ENCODE assay signal across 11 cellular contexts in the genomic region with DNA sequence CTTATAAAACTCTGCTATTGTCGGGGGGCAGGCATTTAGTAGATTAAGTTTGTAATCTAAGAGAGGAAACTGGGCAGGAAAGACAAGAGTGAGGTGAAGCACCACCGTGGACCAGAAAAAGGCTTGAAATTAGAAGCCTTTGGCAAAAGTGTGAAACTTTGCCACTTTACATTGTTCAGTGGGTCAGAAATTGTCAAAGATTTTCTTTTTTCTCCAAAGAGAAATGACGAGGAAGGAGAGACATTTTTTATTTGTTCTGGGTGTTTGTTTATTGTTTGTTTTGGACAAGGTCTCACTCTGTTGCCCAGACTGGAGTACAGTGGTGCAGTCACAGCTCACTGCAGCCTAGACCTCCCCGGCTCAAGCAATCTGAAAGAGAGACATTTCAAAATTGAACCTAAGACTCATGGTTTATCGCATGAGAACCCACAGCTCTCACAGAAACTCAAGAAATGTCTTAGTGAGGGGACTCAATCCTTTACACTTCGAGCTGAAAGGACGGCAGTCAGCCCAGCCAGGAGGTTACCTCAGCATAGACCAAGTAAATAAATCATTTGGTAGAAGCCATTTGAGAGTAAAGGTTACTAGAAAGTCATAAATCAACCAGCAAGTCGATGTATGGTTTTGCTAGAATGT.
DNase-seq lines count a peak whose midpoint lies in the region; ATAC-seq, FAIRE-seq and TF ChIP-seq lines count a peak whose summit lies in the region.
"Had no signal": no experiment of that assay in that cellular context is flagged by ENCODE, and none has a peak within 500 bp of the region (broad histone marks: within the 10 kb centered on the region; RNA-seq: fewer than 3 reads in every experiment).

No MANE protein-coding gene starts in this region.

- dilution Hi-C loops in mammary epithelial cell (cut with HindIII; ENCODE audit: low sequenced_read_pairs) = loop anchor here (25.0 kb wide), 1 partner anchor 358 kb away; the partner anchor contains the start of gene SUMO4

- in situ Hi-C loops in mammary epithelial cell (cut with MboI; ENCODE audit: low sequenced_read_pairs in 2 of 2) = no loop called here

- H3K27ac ChIP-seq in pancreas (peak overlapping the region in 3 of 4 donors; percentile 18 to 56 (median 34)), mammary epithelial cell (ENCODE audit: insufficient read depth, low read depth, low read length) (no peak overlapping the region)
- H3K27ac ChIP-seq: epithelial cell of prostate had no signal

- no TSS peak for BruUV-seq in mammary epithelial cell (replicated peaks; lab: Mats Ljungman, UMichigan)

- H2AFZ ChIP-seq in mammary epithelial cell (ENCODE audit: low read depth, low read length) = no peak overlapping the region

- no peak overlapping the region for H3K4me3 ChIP-seq in pancreas
- no peak overlapping the region for H3K4me3 ChIP-seq in mammary epithelial cell (replicated peaks in 1 of 3; ENCODE audit: insufficient read depth in 1 of 3, low read depth in 2 of 3, low read length in 3 of 3)
- H3K4me3 ChIP-seq: lung had no signal

- H3K4me1 ChIP-seq in pancreas (peaks cover 32 to 52% (median 45%) of the 10 kb centered on the region in 3 donors), mammary epithelial cell (ENCODE audit: insufficient read depth, low read length) (peaks cover under 1% of the 10 kb centered on the region)

- no peaks in the 10 kb centered on the region for H4K20me1 ChIP-seq in mammary epithelial cell (ENCODE audit: insufficient read depth, low read length)

- no peak for TF ChIP-seq CTCF in pancreas (IDR thresholded peaks at IDR 0.05)
- no peak for TF ChIP-seq CTCF in mammary epithelial cell (conservative IDR thresholded peaks at IDR 0.05 in 1 of 2, IDR thresholded peaks at IDR 0.05 in 1 of 2; ENCODE audit: extremely low read depth in 1 of 2, insufficient read depth in 1 of 2, low read depth in 1 of 2, low read length in 2 of 2)

- WGBS in pancreas, 2 donors = 14 to 21% methylated on average over 8 of the region's 8 CpGs
- WGBS in mammary epithelial cell (ENCODE audit: low coverage, missing lambda C conversion rate) = 89% methylated on average over 7 of the region's 8 CpGs

- FAIRE-seq in pancreas (lab: Jason Lieb, UNC) = no peak

- intact Hi-C loops in pancreas (cut with DNase I) (no loop called here), mammary epithelial cell (cut with micrococcal nuclease) (no loop called here)

- ATAC-seq in GM19043 (IDR thresholded peaks at IDR 0.05; ENCODE audit: low read depth, unreplicated experiment) = peak; percentile 86
- peak; percentile 79 for ATAC-seq in HG02623 (IDR thresholded peaks at IDR 0.05; ENCODE audit: unreplicated experiment)
- peak; percentile 85 for ATAC-seq in HG03571 (IDR thresholded peaks at IDR 0.05; ENCODE audit: unreplicated experiment)
- peak; percentile 66 to 78 (median 70) for ATAC-seq in pancreas

- no peak overlapping the region for H3K4me2 ChIP-seq in mammary epithelial cell (ENCODE audit: insufficient read depth, low read depth, low read length)

- no peak overlapping the region for H3K9ac ChIP-seq in mammary epithelial cell (ENCODE audit: insufficient read depth, low read length)

- no peak overlapping the region for H3K27ac Mint-ChIP-seq in activated T-cell treated with anti-CD3 and anti-CD28 coated beads, Interleukin-2, amount 50 U/mL, for 24 hours

- no peak overlapping the region for H3K4me3 Mint-ChIP-seq in activated T-cell treated with anti-CD3 and anti-CD28 coated beads, Interleukin-2, amount 50 U/mL, for 24 hours

- no peaks in the 10 kb centered on the region for H3K79me2 ChIP-seq in mammary epithelial cell (ENCODE audit: insufficient read depth, low read length)

- no peaks in the 10 kb centered on the region for H3K9me3 ChIP-seq in pancreas
- no peaks in the 10 kb centered on the region for H3K9me3 ChIP-seq in mammary epithelial cell (replicated peaks; ENCODE audit: insufficient read depth, low read length)

- H3K9me3 Mint-ChIP-seq in activated T-cell treated with anti-CD3 and anti-CD28 coated beads, Interleukin-2, amount 50 U/mL, for 24 hours = no peaks in the 10 kb centered on the region

- no peaks in the 10 kb centered on the region for H3K36me3 Mint-ChIP-seq in activated T-cell treated with anti-CD3 and anti-CD28 coated beads, Interleukin-2, amount 50 U/mL, for 24 hours (ENCODE audit: low read depth)

- no peaks in the 10 kb centered on the region for H3K27me3 Mint-ChIP-seq in activated T-cell treated with anti-CD3 and anti-CD28 coated beads, Interleukin-2, amount 50 U/mL, for 24 hours

- DNase-seq in pancreas (no peak), mammary epithelial cell (no peak), DMS79 treated with DMSO at 0.1 percent for 48 hours (lab: John Stamatoyannopoulos, UW) (no peak)
- DNase-seq in activated T-cell treated with anti-CD3 and anti-CD28 coated beads, Interleukin-2, amount 50 U/mL, for 24 hours = no peak
- DNase-seq: MM.1S; stimulated activated CD4-positive, alpha-beta T cell treated with anti-CD3 and anti-CD28 coated beads, Interleukin-2, amount 100 ng/mL, for 24 hours had no signal

- CTCF ChIA-PET in mammary epithelial cell (lab: Charles Lee; ENCODE audit: low non-redundant PET) = no interaction called here

- H3K4me1 Mint-ChIP-seq in activated T-cell treated with anti-CD3 and anti-CD28 coated beads, Interleukin-2, amount 50 U/mL, for 24 hours (ENCODE audit: low read depth) = peaks cover 42% of the 10 kb centered on the region

- H3K27me3 ChIP-seq in pancreas = no peaks in the 10 kb centered on the region
- H3K27me3 ChIP-seq in mammary epithelial cell (ENCODE audit: insufficient read depth, low read length) = no peaks in the 10 kb centered on the region

- H3K36me3 ChIP-seq in pancreas = no peaks in the 10 kb centered on the region
- H3K36me3 ChIP-seq in mammary epithelial cell (ENCODE audit: insufficient read depth, low read length) = no peaks in the 10 kb centered on the region
